Comparison of ENCODE assay signal across 23 cellular contexts in the genomic region with DNA sequence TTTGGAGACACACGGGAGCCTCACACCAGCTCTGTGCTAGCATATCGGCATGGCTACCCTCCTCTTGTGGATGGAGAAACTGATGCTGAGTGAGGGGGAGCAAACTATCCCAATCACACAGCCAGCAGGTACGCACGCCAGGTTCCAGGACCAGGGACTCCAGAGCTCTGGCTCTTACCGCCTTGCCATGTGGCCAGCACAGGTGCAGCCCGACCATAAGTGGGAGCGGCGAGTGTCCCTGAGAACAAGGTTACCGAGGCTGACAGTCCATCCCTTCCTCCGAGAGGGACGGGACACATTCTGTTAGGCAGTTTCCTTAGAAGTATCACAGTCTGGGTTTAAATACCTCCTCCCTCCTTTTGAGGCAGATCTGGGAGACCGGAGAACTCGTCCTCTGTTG.
"Had no signal": no experiment of that assay in that cellular context is flagged by ENCODE, and none has a peak within 500 bp of the region (broad histone marks: within the 10 kb centered on the region; RNA-seq: fewer than 3 reads in every experiment).

No MANE protein-coding gene starts in this region.

- H3K27me3 ChIP-seq: ascending aorta, colonic mucosa, neural progenitor cell, right atrium auricular region had no signal

- H3K4me2 ChIP-seq: neural progenitor cell had no signal

- H2AFZ ChIP-seq: neural progenitor cell had no signal

- H3K27ac ChIP-seq: adrenal gland, ascending aorta, brain microvascular endothelial cell, colonic mucosa, gastroesophageal sphincter, neural progenitor cell, right atrium auricular region, tibial artery had no signal

- H3K36me3 ChIP-seq: adrenal gland, ascending aorta, brain microvascular endothelial cell, colonic mucosa, gastroesophageal sphincter, neural progenitor cell, right atrium auricular region, tibial artery had no signal

- H3K4me3 ChIP-seq: adrenal gland, ascending aorta, colonic mucosa, gastroesophageal sphincter, neural progenitor cell, right atrium auricular region, tibial artery had no signal

- ATAC-seq: activated CD4-positive, CD25-positive, alpha-beta regulatory T cell treated with anti-CD3 and anti-CD28 coated beads, Interleukin-2, amount 50 U/mL, for 24 hours; activated CD8-positive, alpha-beta T cell treated with anti-CD3 and anti-CD28 coated beads for 36 hours; gastroesophageal sphincter; left cardiac atrium; naive thymus-derived CD4-positive, alpha-beta T cell had no signal

- H3K36me3 Mint-ChIP-seq: activated naive CD8-positive, alpha-beta T cell; naive thymus-derived CD4-positive, alpha-beta T cell had no signal

- H3K4me1 Mint-ChIP-seq: activated CD4-positive, alpha-beta T cell treated with anti-CD3 and anti-CD28 coated beads, Interleukin-2, amount 10 ng/mL, durations not matched to agents 24 days and 14 days; central memory CD8-positive, alpha-beta T cell; naive thymus-derived CD4-positive, alpha-beta T cell had no signal

- H3K4me3 Mint-ChIP-seq: activated CD4-positive, alpha-beta T cell treated with anti-CD3 and anti-CD28 coated beads, Interleukin-2, amount 10 ng/mL, durations not matched to agents 24 days and 14 days; activated CD8-positive, alpha-beta T cell treated with anti-CD3 and anti-CD28 coated beads for 36 hours; activated naive CD8-positive, alpha-beta T cell; central memory CD8-positive, alpha-beta T cell; naive thymus-derived CD4-positive, alpha-beta T cell; neural progenitor cell; stimulated activated naive CD8-positive, alpha-beta T cell treated with anti-CD3 and anti-CD28 coated beads, Interleukin-15, Interleukin-2, amounts not matched to agents 100 ng/mL and 50 ng/mL, for 24 hours; T-helper 1 cell treated with Interleukin-12 subunit alpha and Interleukin-12 subunit beta and Interleukin-4 antibody, amounts not matched to agents 30 μg/mL and 1 μg/mL, for 36 hours had no signal

- H3K9me3 ChIP-seq: adrenal gland, ascending aorta, colonic mucosa, gastroesophageal sphincter, right atrium auricular region, tibial artery had no signal

- H3K4me1 ChIP-seq: adrenal gland, ascending aorta, colonic mucosa, gastroesophageal sphincter, right atrium auricular region, tibial artery had no signal

- H3K9me3 Mint-ChIP-seq: activated CD4-positive, alpha-beta T cell treated with anti-CD3 and anti-CD28 coated beads, Interleukin-2, amount 10 ng/mL, durations not matched to agents 24 days and 14 days; activated CD8-positive, alpha-beta T cell treated with anti-CD3 and anti-CD28 coated beads for 36 hours; central memory CD8-positive, alpha-beta T cell; naive thymus-derived CD4-positive, alpha-beta T cell; neural progenitor cell; stimulated activated naive CD8-positive, alpha-beta T cell treated with anti-CD3 and anti-CD28 coated beads, Interleukin-15, Interleukin-2, amounts not matched to agents 100 ng/mL and 50 ng/mL, for 24 hours; T-helper 1 cell treated with Interleukin-12 subunit alpha and Interleukin-12 subunit beta and Interleukin-4 antibody, amounts not matched to agents 30 μg/mL and 1 μg/mL, for 36 hours had no signal

- DNase-seq: activated CD4-positive, alpha-beta T cell treated with anti-CD3 and anti-CD28 coated beads, Interleukin-2, amount 10 ng/mL, durations not matched to agents 24 days and 14 days; activated CD8-positive, alpha-beta T cell treated with anti-CD3 and anti-CD28 coated beads for 36 hours; activated naive CD4-positive, alpha-beta T cell; activated T-cell treated with anti-CD3 and anti-CD28 coated beads, Interleukin-2, amount 50 U/mL, for 1 hour; adrenal gland; brain microvascular endothelial cell; colonic mucosa; left cardiac atrium; mesenchymal stem cell; naive thymus-derived CD4-positive, alpha-beta T cell; stimulated activated CD4-positive, alpha-beta T cell treated with anti-CD3 and anti-CD28 coated beads, Interleukin-4, amount 100 ng/mL, for 24 hours; substantia nigra had no signal

- H3K9ac ChIP-seq: neural progenitor cell had no signal

- H3K27ac Mint-ChIP-seq: activated CD4-positive, alpha-beta T cell treated with anti-CD3 and anti-CD28 coated beads, Interleukin-2, amount 10 ng/mL, durations not matched to agents 24 days and 14 days; activated CD8-positive, alpha-beta T cell treated with anti-CD3 and anti-CD28 coated beads for 36 hours; activated naive CD8-positive, alpha-beta T cell; naive thymus-derived CD4-positive, alpha-beta T cell; neural progenitor cell; progenitor cell of endocrine pancreas; stimulated activated naive CD8-positive, alpha-beta T cell treated with anti-CD3 and anti-CD28 coated beads, Interleukin-15, Interleukin-2, amounts not matched to agents 100 ng/mL and 50 ng/mL, for 24 hours; T-helper 1 cell treated with Interleukin-12 subunit alpha and Interleukin-12 subunit beta and Interleukin-4 antibody, amounts not matched to agents 30 μg/mL and 1 μg/mL, for 36 hours had no signal
